ENCODE assay signal across 8 cellular contexts in genomic region chr1:121009216-121010057, GRCh38.
DNase-seq lines count a peak whose midpoint lies in the region; ATAC-seq, FAIRE-seq and TF ChIP-seq lines count a peak whose summit lies in the region.
"Not testable (repeated sequence)": the region's sequence is repeated elsewhere in the genome, so short reads cannot be mapped to it uniquely, and the experiment has no call there.

No MANE protein-coding gene starts in this region.

- H3K4me3 Mint-ChIP-seq in T-cell: peak overlapping the region; percentile 74 to 85 (median 80)
- peak overlapping the region; percentile 73 for H3K4me3 Mint-ChIP-seq in memory B cell

- POLR2A ChIA-PET in T-cell (lab: Charles Lee): not testable (repeated sequence)

- H3K4me1 Mint-ChIP-seq in T-cell (peaks cover 12 to 20% (median 15%) of the 10 kb centered on the region in 3 donors), memory B cell (peaks cover 18% of the 10 kb centered on the region)

- FAIRE-seq in small intestine (lab: Jason Lieb, UNC): not testable (repeated sequence)

- TF ChIP-seq EP300 in gastroesophageal sphincter (IDR thresholded peaks at IDR 0.05); stomach (IDR thresholded peaks at IDR 0.05): not testable (repeated sequence)

- not testable (repeated sequence) for H3K27me3 Mint-ChIP-seq in T-cell, memory B cell

- H3K27me3 ChIP-seq in brain microvascular endothelial cell (replicated peaks); small intestine (ENCODE audit: control insufficient read depth in 2 of 2, insufficient read depth in 2 of 2, low read length in 2 of 2): not testable (repeated sequence)
- H3K27me3 ChIP-seq in gastroesophageal sphincter (peaks cover 24% of the 10 kb centered on the region), stomach (peaks cover 0 to 28% (median 13%) of the 10 kb centered on the region in 3 donors)

- not testable (repeated sequence) for H3K27ac ChIP-seq in brain microvascular endothelial cell; gastroesophageal sphincter; small intestine (ENCODE audit: low read depth in 1 of 2, low read length in 1 of 2); stomach

- CTCF ChIA-PET in T-cell (lab: Charles Lee): not testable (repeated sequence)

- intact Hi-C loops in stomach (cut with DNase I; ENCODE audit: low total_unique reads): not testable (repeated sequence)

- TF ChIP-seq CTCF in brain microvascular endothelial cell (IDR thresholded peaks at IDR 0.05; ENCODE audit: low read depth, low read length, missing control alignments); gastroesophageal sphincter (IDR thresholded peaks at IDR 0.05); stomach (IDR thresholded peaks at IDR 0.05): not testable (repeated sequence)

- H3K9me3 ChIP-seq in gastroesophageal sphincter; small intestine (ENCODE audit: control insufficient read depth, low read depth); stomach: not testable (repeated sequence)

- H3K4me1 ChIP-seq in gastroesophageal sphincter (peaks cover 0 to 17% (median 5%) of the 10 kb centered on the region in 3 donors), stomach (peaks cover 4 to 16% (median 7%) of the 10 kb centered on the region in 4 donors)
- not testable (repeated sequence) for H3K4me1 ChIP-seq in small intestine (ENCODE audit: control insufficient read depth in 2 of 2, insufficient read depth in 1 of 2, low read depth in 1 of 2, low read length in 1 of 2)

- DNase-seq in G401 (ENCODE audit: low spot score) (peak; percentile 5), T-cell (peak in 13 of 34 experiments; percentile 2 to 39 (median 17)), activated T-cell treated with anti-CD3 and anti-CD28 coated beads for 24 hours (ENCODE audit: low read depth) (peak; percentile 36), brain microvascular endothelial cell (peak; percentile 1), memory B cell (ENCODE audit: low spot score in 2 of 2) (peak in 1 of 2 donors; percentile 20), small intestine (peak; percentile 1)
- DNase-seq in stomach: not testable (repeated sequence)

- in situ Hi-C loops in G401 (cut with HindIII; ENCODE audit: low sequenced_read_pairs); brain microvascular endothelial cell (cut with HindIII; ENCODE audit: low pct_ligation_motif_present, low sequenced_read_pairs): not testable (repeated sequence)

- TF ChIP-seq POLR2A in gastroesophageal sphincter (IDR thresholded peaks at IDR 0.05); stomach (IDR thresholded peaks at IDR 0.05): not testable (repeated sequence)

- ATAC-seq in T-cell (replicated peaks in 1 of 4) (peak; percentile 74 to 84 (median 80)), gastroesophageal sphincter (peak; percentile 25), memory B cell (ENCODE audit: low read depth) (peak; percentile 64)

- peak overlapping the region in 1 of 2 donors; percentile 39 for H3K27ac Mint-ChIP-seq in T-cell
- not testable (repeated sequence) for H3K27ac Mint-ChIP-seq in memory B cell

- no CpG with 5 or more reads among the region's 59 CpGs for whole genome bisulfite sequencing in gastroesophageal sphincter (ENCODE audit: low coverage in 1 of 2), 2 donors
- 4 to 9% (median 4%) methylated on average over 22 to 48 of the region's 59 CpGs for WGBS in small intestine, 3 donors
- 14 to 38% (median 20%) methylated on average over 14 to 53 of the region's 59 CpGs for WGBS in stomach, 5 donors

- H3K36me3 ChIP-seq in brain microvascular endothelial cell (replicated peaks); gastroesophageal sphincter; small intestine (ENCODE audit: control insufficient read depth in 2 of 2, insufficient read depth in 2 of 2, low read length in 2 of 2); stomach: not testable (repeated sequence)

- H3K36me3 Mint-ChIP-seq in T-cell, memory B cell: not testable (repeated sequence)

- H3K4me3 ChIP-seq in brain microvascular endothelial cell (ENCODE audit: low read depth, low read length) (peak overlapping the region; percentile 29), gastroesophageal sphincter (peak overlapping the region in 1 of 2 donors; percentile 35), stomach (peak overlapping the region in 3 of 4 donors; percentile 25 to 39 (median 27))
- H3K4me3 ChIP-seq in small intestine (ENCODE audit: low read depth in 1 of 2, low read length in 2 of 2): not testable (repeated sequence)

- not testable (repeated sequence) for H3K9me3 Mint-ChIP-seq in T-cell, memory B cell

Comparison
In these comparisons a context has a peak if more than half of its experiments do, and no peak if none do; other contexts are left out.
1. ATAC-seq: peak in every context shown above with its lines; median percentile 80 in T-cell; 64 in memory B cell; 25 in gastroesophageal sphincter.